In the genomic region with DNA sequence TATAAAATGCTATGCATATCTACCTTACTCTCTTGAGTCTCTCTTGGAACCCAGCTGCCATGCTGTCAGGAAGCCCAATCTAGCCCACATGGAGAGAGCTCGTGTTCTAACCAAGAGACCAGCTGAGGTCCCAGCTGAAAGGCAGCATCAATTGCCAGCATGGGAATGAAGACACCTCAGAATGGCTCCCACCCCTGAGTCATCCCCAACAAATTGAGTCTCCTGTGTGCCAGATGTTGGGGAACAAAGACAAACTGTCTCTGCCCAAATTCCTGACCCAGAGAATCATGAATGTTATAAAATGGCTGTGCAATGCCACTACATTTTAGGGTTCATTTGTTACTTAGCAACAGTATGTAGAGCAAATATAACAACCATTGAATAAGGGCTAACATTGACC, we compare ENCODE assay signal across 18 cellular contexts.
"Had no signal": no experiment of that assay in that cellular context is flagged by ENCODE, and none has a peak within 500 bp of the region (broad histone marks: within the 10 kb centered on the region; RNA-seq: fewer than 3 reads in every experiment).

No MANE protein-coding gene starts in this region.

- ATAC-seq: activated naive CD8-positive, alpha-beta T cell treated with anti-CD3 and anti-CD28 coated beads, Interleukin-2, amount 50 U/mL, for 24 hours; heart right ventricle; left lobe of liver had no signal

- H3K9me3 ChIP-seq: ascending aorta, colonic mucosa, sigmoid colon, transverse colon had no signal

- DNase-seq: activated B cell treated with CpG ODN at 0.5 μM for 24 hours; activated CD4-positive, alpha-beta T cell treated with anti-CD3 and anti-CD28 coated beads, Interleukin-2, amount 10 ng/mL, durations not matched to agents 24 days and 14 days; activated naive CD4-positive, alpha-beta T cell treated with Interleukin-2 at 50 U/mL for 16 hours; activated naive CD8-positive, alpha-beta T cell treated with anti-CD3 and anti-CD28 coated beads, Interleukin-2, amount 50 U/mL, for 24 hours; caudate nucleus; colonic mucosa; effector CD4-positive, alpha-beta T cell; foreskin melanocyte; heart right ventricle; nephron progenitor cell; sigmoid colon; stimulated activated CD4-positive, alpha-beta T cell treated with anti-CD3 and anti-CD28 coated beads, Interleukin-12 subunit alpha, Interleukin-12 subunit beta, amount 100 ng/mL, for 4 hours; stimulated activated naive CD4-positive, alpha-beta T cell; substantia nigra; transverse colon had no signal

- H3K4me3 ChIP-seq: ascending aorta, colonic mucosa, heart right ventricle, sigmoid colon, transverse colon had no signal

- H3K27me3 ChIP-seq: ascending aorta, colonic mucosa, heart right ventricle, sigmoid colon, transverse colon had no signal

- FAIRE-seq: islet of Langerhans had no signal

- H3K27ac ChIP-seq: ascending aorta, colonic mucosa, heart right ventricle, sigmoid colon, transverse colon had no signal

- H3K36me3 ChIP-seq: ascending aorta, colonic mucosa, heart right ventricle, sigmoid colon, transverse colon had no signal

- H3K4me1 ChIP-seq: ascending aorta, colonic mucosa, heart right ventricle, sigmoid colon, transverse colon had no signal
